ENCODE assay signal across 20 cellular contexts in the genomic region with DNA sequence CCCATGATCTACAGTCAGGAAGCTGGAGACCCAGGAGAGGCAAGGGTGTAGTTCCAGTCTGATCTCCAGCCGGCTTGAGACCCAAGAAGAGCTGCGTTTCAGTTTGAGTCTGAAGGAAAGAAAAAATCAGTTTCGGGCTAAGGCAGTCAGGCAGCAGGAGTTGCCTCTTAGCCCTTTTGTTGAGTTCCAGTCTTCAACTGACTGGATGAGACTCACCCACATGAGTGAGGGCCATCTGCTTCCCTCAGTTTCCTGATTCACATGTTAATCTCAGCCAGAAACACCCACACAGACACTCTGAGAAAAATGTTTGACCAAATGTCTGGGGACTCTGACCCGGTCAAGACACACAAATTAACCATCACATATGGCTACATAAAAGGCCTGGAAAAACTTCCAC.
"Had no signal": no experiment of that assay in that cellular context is flagged by ENCODE, and none has a peak within 500 bp of the region (broad histone marks: within the 10 kb centered on the region; RNA-seq: fewer than 3 reads in every experiment).

No MANE protein-coding gene starts in this region.

- H3K4me1 ChIP-seq: gastroesophageal sphincter, psoas muscle, thyroid gland, uterus had no signal

- DNase-seq: activated CD4-positive, alpha-beta memory T cell treated with anti-CD3 and anti-CD28 coated beads for 36 hours; activated CD4-positive, CD25-positive, alpha-beta regulatory T cell treated with anti-CD3 and anti-CD28 coated beads, Interleukin-2, amount 50 U/mL, for 72 hours; activated CD8-positive, alpha-beta memory T cell treated with anti-CD3 and anti-CD28 coated beads, Interleukin-2, amount 10 ng/mL, durations not matched to agents 7 days and 5 days; activated naive CD4-positive, alpha-beta T cell treated with anti-CD3 and anti-CD28 coated beads for 36 hours; activated naive CD8-positive, alpha-beta T cell treated with anti-CD3 and anti-CD28 coated beads, Interleukin-2, amount 50 U/mL, for 24 hours; activated T-cell treated with anti-CD3 and anti-CD28 coated beads, Interleukin-2, amount 50 U/mL, for 1 hour; aorta; dermis blood vessel endothelial cell; effector memory CD8-positive, alpha-beta T cell; left colon; naive thymus-derived CD8-positive, alpha-beta T cell; occipital lobe; psoas muscle; stimulated activated CD4-positive, alpha-beta T cell treated with anti-CD3 and anti-CD28 coated beads, Interleukin-12 subunit alpha, Interleukin-12 subunit beta, amount 100 ng/mL, for 4 hours; stimulated activated CD4-positive, alpha-beta T cell treated with anti-CD3 and anti-CD28 coated beads, Interleukin-2, amount 100 ng/mL, for 24 hours; thyroid gland; uterus had no signal

- ATAC-seq: activated CD8-positive, alpha-beta memory T cell treated with anti-CD3 and anti-CD28 coated beads, Interleukin-2, amount 10 ng/mL, durations not matched to agents 7 days and 5 days; activated naive CD8-positive, alpha-beta T cell treated with anti-CD3 and anti-CD28 coated beads, Interleukin-2, amount 50 U/mL, for 24 hours; effector memory CD8-positive, alpha-beta T cell; gastroesophageal sphincter; left colon; naive thymus-derived CD8-positive, alpha-beta T cell; psoas muscle had no signal

- H3K27me3 ChIP-seq: gastroesophageal sphincter, thyroid gland, uterus had no signal

- H3K4me3 ChIP-seq: gastroesophageal sphincter, psoas muscle, thyroid gland, uterus had no signal

- H3K27ac ChIP-seq: epithelial cell of prostate, gastroesophageal sphincter, psoas muscle, thyroid gland, uterus had no signal

- H3K4me3 Mint-ChIP-seq: activated CD4-positive, alpha-beta memory T cell treated with anti-CD3 and anti-CD28 coated beads for 36 hours; activated CD8-positive, alpha-beta memory T cell treated with anti-CD3 and anti-CD28 coated beads, Interleukin-2, amount 10 ng/mL, durations not matched to agents 7 days and 5 days; activated naive CD4-positive, alpha-beta T cell treated with anti-CD3 and anti-CD28 coated beads for 36 hours; activated naive CD8-positive, alpha-beta T cell treated with anti-CD3 and anti-CD28 coated beads, Interleukin-2, amount 50 U/mL, for 24 hours; effector memory CD8-positive, alpha-beta T cell; naive thymus-derived CD8-positive, alpha-beta T cell had no signal

- H3K36me3 ChIP-seq: gastroesophageal sphincter, thyroid gland, uterus had no signal

- H3K9me3 Mint-ChIP-seq: activated CD4-positive, alpha-beta memory T cell treated with anti-CD3 and anti-CD28 coated beads for 36 hours; activated naive CD4-positive, alpha-beta T cell treated with anti-CD3 and anti-CD28 coated beads for 36 hours; activated naive CD8-positive, alpha-beta T cell treated with anti-CD3 and anti-CD28 coated beads, Interleukin-2, amount 50 U/mL, for 24 hours; activated T-helper 2 cell treated with anti-CD3 and anti-CD28 coated beads, Interferon-gamma antibody, Interleukin-2, Interleukin-4, amounts not matched to agents 10 μg/mL and 5 μg/mL and 100 μg/mL, durations not matched to agents 14 hours and 24 hours and 36 hours; effector memory CD8-positive, alpha-beta T cell had no signal

- H3K27ac Mint-ChIP-seq: activated CD4-positive, alpha-beta memory T cell treated with anti-CD3 and anti-CD28 coated beads for 36 hours; activated CD8-positive, alpha-beta memory T cell treated with anti-CD3 and anti-CD28 coated beads, Interleukin-2, amount 10 ng/mL, durations not matched to agents 7 days and 5 days; activated naive CD4-positive, alpha-beta T cell treated with anti-CD3 and anti-CD28 coated beads for 36 hours; activated naive CD8-positive, alpha-beta T cell treated with anti-CD3 and anti-CD28 coated beads, Interleukin-2, amount 50 U/mL, for 24 hours; activated T-helper 2 cell treated with anti-CD3 and anti-CD28 coated beads, Interferon-gamma antibody, Interleukin-2, Interleukin-4, amounts not matched to agents 10 μg/mL and 5 μg/mL and 100 μg/mL, durations not matched to agents 14 hours and 24 hours and 36 hours; effector memory CD8-positive, alpha-beta T cell had no signal

- H3K9me3 ChIP-seq: gastroesophageal sphincter, psoas muscle, thyroid gland, uterus had no signal

- H3K4me1 Mint-ChIP-seq: activated naive CD8-positive, alpha-beta T cell treated with anti-CD3 and anti-CD28 coated beads, Interleukin-2, amount 50 U/mL, for 24 hours; naive thymus-derived CD8-positive, alpha-beta T cell had no signal

- H3K36me3 Mint-ChIP-seq: activated CD4-positive, alpha-beta memory T cell treated with anti-CD3 and anti-CD28 coated beads for 36 hours; activated CD8-positive, alpha-beta memory T cell treated with anti-CD3 and anti-CD28 coated beads, Interleukin-2, amount 10 ng/mL, durations not matched to agents 7 days and 5 days; naive thymus-derived CD8-positive, alpha-beta T cell had no signal
